Comparison of ENCODE assay signal across 1 cellular context in the genomic region with DNA sequence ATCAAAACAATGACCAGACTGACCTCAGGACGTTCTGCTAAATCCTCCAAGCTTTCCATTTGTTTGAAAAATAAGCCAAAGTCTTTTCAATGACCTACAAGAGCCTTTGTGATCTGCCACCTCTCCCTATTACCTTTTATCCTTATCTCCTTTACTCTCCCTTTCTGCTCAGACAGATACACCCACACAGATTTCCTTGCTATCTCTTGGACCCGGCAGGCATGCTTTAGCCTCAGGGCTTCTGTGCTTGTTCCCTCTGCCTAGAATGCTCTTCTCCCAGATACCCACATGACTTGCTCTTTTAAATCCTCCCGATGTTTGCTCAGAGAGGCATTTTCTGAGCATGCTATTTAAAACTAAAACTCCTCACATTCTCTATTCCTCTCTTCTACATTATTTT.
A peak's percentile ranks its signal among the peaks of the same experiment; 100 is the strongest.
TF ChIP-seq lines count a peak whose summit lies in the region.

No MANE protein-coding gene starts in this region.

TF ChIP-seq in K562, 482 proteins besides CTCF, POLR2A, EP300 and RAD21 (continued from another document and continues in another):
- TF ChIP-seq, protein P1, sequence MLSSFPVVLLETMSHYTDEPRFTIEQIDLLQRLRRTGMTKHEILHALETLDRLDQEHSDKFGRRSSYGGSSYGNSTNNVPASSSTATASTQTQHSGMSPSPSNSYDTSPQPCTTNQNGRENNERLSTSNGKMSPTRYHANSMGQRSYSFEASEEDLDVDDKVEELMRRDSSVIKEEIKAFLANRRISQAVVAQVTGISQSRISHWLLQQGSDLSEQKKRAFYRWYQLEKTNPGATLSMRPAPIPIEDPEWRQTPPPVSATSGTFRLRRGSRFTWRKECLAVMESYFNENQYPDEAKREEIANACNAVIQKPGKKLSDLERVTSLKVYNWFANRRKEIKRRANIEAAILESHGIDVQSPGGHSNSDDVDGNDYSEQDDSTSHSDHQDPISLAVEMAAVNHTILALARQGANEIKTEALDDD (IDR thresholded peaks at IDR 0.05), result peak; percentile 61; the same call in 1 of the 2 replicates
- TF ChIP-seq CBFA2T3 (IDR thresholded peaks at IDR 0.05) (peak; percentile 95), NR2C1 (IDR thresholded peaks at IDR 0.05) (no peak), NR2C1 (tag; IDR thresholded peaks at IDR 0.05) (0 out of 2 replicates have a peak, but pooled peaks have one; percentile 20), TRIM24 (IDR thresholded peaks at IDR 0.05) (peak; percentile 66 to 83), KDM1A (IDR thresholded peaks at IDR 0.05) (peak; percentile 88 to 91), RCOR1 (IDR thresholded peaks at IDR 0.05; ENCODE audit: borderline replicate concordance in 1 of 2, low read depth in 2 of 2, low read length in 2 of 2) (peak in 1 of 2 experiments; percentile 97; a peak in 3 of 4 replicates), CC2D1A (IDR thresholded peaks at IDR 0.05) (peak; percentile 36; the same call in 1 of the 2 replicates), ZNF175 (CRISPR knock-in tag; IDR thresholded peaks at IDR 0.05; ENCODE audit: low read depth) (no peak), ZEB2 (IDR thresholded peaks at IDR 0.05) (peak; percentile 77; the same call in 1 of the 2 replicates), DMBX1 (CRISPR knock-in tag; IDR thresholded peaks at IDR 0.05; ENCODE audit: borderline replicate concordance) (peak; percentile 17; the same call in 1 of the 2 replicates), TAL1 (IDR thresholded peaks at IDR 0.05) (peak; percentile 82), KLF16 (IDR thresholded peaks at IDR 0.05) (peak; percentile 88), TBL1XR1 (IDR thresholded peaks at IDR 0.05; ENCODE audit: low read length in 2 of 2) (peak in 1 of 2 experiments; percentile 39; a peak in 1 of 4 replicates), TCF3 (CRISPR knock-in tag; IDR thresholded peaks at IDR 0.05) (peak; percentile 89), HDAC2 (IDR thresholded peaks at IDR 0.05) (peak; percentile 64; the same call in 1 of the 2 replicates), SIN3B (IDR thresholded peaks at IDR 0.05; ENCODE audit: low read depth) (no peak), NCOR1 (IDR thresholded peaks at IDR 0.05) (peak; percentile 86), ETS2 (tag; IDR thresholded peaks at IDR 0.05; ENCODE audit: borderline replicate concordance, poor library complexity, severe bottlenecking) (no peak), CBFA2T2 (conservative IDR thresholded peaks at IDR 0.05) (peak; percentile 90), EGR1 (conservative IDR thresholded peaks at IDR 0.05) (peak; percentile 94), ETV6 (IDR thresholded peaks at IDR 0.05; ENCODE audit: borderline replicate concordance in 1 of 2, low read depth in 2 of 2, low read length in 1 of 2) (0 out of 4 replicates have a peak, but pooled peaks of 1 of the 2 experiments have one; percentile 15), ETV6 (CRISPR knock-in tag; IDR thresholded peaks at IDR 0.05; ENCODE audit: borderline replicate concordance) (no peak), NFIC (IDR thresholded peaks at IDR 0.05) (peak; percentile 66), STAT5A (IDR thresholded peaks at IDR 0.05; ENCODE audit: borderline replicate concordance, low read length) (peak; percentile 67; the same call in 1 of the 2 replicates), POLR2H (tag; IDR thresholded peaks at IDR 0.05; ENCODE audit: low read depth) (no peak), ARID1B (IDR thresholded peaks at IDR 0.05) (peak; percentile 90), SOX6 (IDR thresholded peaks at IDR 0.05) (peak; percentile 64), NR2F6 (CRISPR knock-in tag; IDR thresholded peaks at IDR 0.05) (no peak), ZNF316 (IDR thresholded peaks at IDR 0.05) (peak; percentile 30), CHCHD3 (CRISPR knock-in tag; IDR thresholded peaks at IDR 0.05) (no peak), ZNF696 (CRISPR knock-in tag; conservative IDR thresholded peaks at IDR 0.05) (no peak), NFE2 (IDR thresholded peaks at IDR 0.05; ENCODE audit: low read depth) (peak; percentile 67), HOXB6 (CRISPR knock-in tag; IDR thresholded peaks at IDR 0.05; ENCODE audit: borderline replicate concordance) (no peak), DPF2 (IDR thresholded peaks at IDR 0.05) (peak; percentile 80), CHD1 (IDR thresholded peaks at IDR 0.05; ENCODE audit: low read length) (no peak), PTBP1 (IDR thresholded peaks at IDR 0.05; ENCODE audit: low read depth, low read length) (no peak), TFAM (CRISPR knock-in tag; conservative IDR thresholded peaks at IDR 0.05) (no peak)
- TF ChIP-seq, protein P2, sequence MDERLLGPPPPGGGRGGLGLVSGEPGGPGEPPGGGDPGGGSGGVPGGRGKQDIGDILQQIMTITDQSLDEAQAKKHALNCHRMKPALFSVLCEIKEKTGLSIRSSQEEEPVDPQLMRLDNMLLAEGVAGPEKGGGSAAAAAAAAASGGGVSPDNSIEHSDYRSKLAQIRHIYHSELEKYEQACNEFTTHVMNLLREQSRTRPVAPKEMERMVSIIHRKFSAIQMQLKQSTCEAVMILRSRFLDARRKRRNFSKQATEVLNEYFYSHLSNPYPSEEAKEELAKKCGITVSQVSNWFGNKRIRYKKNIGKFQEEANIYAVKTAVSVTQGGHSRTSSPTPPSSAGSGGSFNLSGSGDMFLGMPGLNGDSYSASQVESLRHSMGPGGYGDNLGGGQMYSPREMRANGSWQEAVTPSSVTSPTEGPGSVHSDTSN (CRISPR knock-in tag; IDR thresholded peaks at IDR 0.05; ENCODE audit: low read depth), result no peak
- TF ChIP-seq, protein P2 (tag; conservative IDR thresholded peaks at IDR 0.05; ENCODE audit: low read depth), result no peak
- TF ChIP-seq, protein P3, sequence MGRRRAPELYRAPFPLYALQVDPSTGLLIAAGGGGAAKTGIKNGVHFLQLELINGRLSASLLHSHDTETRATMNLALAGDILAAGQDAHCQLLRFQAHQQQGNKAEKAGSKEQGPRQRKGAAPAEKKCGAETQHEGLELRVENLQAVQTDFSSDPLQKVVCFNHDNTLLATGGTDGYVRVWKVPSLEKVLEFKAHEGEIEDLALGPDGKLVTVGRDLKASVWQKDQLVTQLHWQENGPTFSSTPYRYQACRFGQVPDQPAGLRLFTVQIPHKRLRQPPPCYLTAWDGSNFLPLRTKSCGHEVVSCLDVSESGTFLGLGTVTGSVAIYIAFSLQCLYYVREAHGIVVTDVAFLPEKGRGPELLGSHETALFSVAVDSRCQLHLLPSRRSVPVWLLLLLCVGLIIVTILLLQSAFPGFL (CRISPR knock-in tag; IDR thresholded peaks at IDR 0.05), result no peak
- TF ChIP-seq, protein P4, sequence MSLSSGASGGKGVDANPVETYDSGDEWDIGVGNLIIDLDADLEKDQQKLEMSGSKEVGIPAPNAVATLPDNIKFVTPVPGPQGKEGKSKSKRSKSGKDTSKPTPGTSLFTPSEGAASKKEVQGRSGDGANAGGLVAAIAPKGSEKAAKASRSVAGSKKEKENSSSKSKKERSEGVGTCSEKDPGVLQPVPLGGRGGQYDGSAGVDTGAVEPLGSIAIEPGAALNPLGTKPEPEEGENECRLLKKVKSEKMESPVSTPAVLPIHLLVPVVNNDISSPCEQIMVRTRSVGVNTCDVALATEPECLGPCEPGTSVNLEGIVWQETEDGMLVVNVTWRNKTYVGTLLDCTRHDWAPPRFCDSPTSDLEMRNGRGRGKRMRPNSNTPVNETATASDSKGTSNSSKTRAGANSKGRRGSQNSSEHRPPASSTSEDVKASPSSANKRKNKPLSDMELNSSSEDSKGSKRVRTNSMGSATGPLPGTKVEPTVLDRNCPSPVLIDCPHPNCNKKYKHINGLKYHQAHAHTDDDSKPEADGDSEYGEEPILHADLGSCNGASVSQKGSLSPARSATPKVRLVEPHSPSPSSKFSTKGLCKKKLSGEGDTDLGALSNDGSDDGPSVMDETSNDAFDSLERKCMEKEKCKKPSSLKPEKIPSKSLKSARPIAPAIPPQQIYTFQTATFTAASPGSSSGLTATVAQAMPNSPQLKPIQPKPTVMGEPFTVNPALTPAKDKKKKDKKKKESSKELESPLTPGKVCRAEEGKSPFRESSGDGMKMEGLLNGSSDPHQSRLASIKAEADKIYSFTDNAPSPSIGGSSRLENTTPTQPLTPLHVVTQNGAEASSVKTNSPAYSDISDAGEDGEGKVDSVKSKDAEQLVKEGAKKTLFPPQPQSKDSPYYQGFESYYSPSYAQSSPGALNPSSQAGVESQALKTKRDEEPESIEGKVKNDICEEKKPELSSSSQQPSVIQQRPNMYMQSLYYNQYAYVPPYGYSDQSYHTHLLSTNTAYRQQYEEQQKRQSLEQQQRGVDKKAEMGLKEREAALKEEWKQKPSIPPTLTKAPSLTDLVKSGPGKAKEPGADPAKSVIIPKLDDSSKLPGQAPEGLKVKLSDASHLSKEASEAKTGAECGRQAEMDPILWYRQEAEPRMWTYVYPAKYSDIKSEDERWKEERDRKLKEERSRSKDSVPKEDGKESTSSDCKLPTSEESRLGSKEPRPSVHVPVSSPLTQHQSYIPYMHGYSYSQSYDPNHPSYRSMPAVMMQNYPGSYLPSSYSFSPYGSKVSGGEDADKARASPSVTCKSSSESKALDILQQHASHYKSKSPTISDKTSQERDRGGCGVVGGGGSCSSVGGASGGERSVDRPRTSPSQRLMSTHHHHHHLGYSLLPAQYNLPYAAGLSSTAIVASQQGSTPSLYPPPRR (CRISPR knock-in tag; IDR thresholded peaks at IDR 0.05; ENCODE audit: borderline replicate concordance), result no peak
- TF ChIP-seq, protein P5, sequence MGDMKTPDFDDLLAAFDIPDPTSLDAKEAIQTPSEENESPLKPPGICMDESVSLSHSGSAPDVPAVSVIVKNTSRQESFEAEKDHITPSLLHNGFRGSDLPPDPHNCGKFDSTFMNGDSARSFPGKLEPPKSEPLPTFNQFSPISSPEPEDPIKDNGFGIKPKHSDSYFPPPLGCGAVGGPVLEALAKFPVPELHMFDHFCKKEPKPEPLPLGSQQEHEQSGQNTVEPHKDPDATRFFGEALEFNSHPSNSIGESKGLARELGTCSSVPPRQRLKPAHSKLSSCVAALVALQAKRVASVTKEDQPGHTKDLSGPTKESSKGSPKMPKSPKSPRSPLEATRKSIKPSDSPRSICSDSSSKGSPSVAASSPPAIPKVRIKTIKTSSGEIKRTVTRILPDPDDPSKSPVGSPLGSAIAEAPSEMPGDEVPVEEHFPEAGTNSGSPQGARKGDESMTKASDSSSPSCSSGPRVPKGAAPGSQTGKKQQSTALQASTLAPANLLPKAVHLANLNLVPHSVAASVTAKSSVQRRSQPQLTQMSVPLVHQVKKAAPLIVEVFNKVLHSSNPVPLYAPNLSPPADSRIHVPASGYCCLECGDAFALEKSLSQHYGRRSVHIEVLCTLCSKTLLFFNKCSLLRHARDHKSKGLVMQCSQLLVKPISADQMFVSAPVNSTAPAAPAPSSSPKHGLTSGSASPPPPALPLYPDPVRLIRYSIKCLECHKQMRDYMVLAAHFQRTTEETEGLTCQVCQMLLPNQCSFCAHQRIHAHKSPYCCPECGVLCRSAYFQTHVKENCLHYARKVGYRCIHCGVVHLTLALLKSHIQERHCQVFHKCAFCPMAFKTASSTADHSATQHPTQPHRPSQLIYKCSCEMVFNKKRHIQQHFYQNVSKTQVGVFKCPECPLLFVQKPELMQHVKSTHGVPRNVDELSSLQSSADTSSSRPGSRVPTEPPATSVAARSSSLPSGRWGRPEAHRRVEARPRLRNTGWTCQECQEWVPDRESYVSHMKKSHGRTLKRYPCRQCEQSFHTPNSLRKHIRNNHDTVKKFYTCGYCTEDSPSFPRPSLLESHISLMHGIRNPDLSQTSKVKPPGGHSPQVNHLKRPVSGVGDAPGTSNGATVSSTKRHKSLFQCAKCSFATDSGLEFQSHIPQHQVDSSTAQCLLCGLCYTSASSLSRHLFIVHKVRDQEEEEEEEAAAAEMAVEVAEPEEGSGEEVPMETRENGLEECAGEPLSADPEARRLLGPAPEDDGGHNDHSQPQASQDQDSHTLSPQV (IDR thresholded peaks at IDR 0.05), result no peak
- TF ChIP-seq, protein P6, sequence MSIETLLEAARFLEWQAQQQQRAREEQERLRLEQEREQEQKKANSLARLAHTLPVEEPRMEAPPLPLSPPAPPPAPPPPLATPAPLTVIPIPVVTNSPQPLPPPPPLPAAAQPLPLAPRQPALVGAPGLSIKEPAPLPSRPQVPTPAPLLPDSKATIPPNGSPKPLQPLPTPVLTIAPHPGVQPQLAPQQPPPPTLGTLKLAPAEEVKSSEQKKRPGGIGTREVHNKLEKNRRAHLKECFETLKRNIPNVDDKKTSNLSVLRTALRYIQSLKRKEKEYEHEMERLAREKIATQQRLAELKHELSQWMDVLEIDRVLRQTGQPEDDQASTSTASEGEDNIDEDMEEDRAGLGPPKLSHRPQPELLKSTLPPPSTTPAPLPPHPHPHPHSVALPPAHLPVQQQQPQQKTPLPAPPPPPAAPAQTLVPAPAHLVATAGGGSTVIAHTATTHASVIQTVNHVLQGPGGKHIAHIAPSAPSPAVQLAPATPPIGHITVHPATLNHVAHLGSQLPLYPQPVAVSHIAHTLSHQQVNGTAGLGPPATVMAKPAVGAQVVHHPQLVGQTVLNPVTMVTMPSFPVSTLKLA (conservative IDR thresholded peaks at IDR 0.05), result peak in 1 of 2 experiments; percentile 34; a peak in 1 of 4 replicates
- TF ChIP-seq, protein P7, sequence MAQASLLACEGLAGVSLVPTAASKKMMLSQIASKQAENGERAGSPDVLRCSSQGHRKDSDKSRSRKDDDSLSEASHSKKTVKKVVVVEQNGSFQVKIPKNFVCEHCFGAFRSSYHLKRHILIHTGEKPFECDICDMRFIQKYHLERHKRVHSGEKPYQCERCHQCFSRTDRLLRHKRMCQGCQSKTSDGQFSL (CRISPR knock-in tag; IDR thresholded peaks at IDR 0.05), result no peak
- TF ChIP-seq, protein P7 (tag; IDR thresholded peaks at IDR 0.05), result no peak
- TF ChIP-seq, protein P8, sequence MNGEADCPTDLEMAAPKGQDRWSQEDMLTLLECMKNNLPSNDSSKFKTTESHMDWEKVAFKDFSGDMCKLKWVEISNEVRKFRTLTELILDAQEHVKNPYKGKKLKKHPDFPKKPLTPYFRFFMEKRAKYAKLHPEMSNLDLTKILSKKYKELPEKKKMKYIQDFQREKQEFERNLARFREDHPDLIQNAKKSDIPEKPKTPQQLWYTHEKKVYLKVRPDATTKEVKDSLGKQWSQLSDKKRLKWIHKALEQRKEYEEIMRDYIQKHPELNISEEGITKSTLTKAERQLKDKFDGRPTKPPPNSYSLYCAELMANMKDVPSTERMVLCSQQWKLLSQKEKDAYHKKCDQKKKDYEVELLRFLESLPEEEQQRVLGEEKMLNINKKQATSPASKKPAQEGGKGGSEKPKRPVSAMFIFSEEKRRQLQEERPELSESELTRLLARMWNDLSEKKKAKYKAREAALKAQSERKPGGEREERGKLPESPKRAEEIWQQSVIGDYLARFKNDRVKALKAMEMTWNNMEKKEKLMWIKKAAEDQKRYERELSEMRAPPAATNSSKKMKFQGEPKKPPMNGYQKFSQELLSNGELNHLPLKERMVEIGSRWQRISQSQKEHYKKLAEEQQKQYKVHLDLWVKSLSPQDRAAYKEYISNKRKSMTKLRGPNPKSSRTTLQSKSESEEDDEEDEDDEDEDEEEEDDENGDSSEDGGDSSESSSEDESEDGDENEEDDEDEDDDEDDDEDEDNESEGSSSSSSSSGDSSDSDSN (IDR thresholded peaks at IDR 0.05; ENCODE audit: borderline replicate concordance in 1 of 2, low read depth in 2 of 2, low read length in 2 of 2), result no peak
